In the genomic region with DNA sequence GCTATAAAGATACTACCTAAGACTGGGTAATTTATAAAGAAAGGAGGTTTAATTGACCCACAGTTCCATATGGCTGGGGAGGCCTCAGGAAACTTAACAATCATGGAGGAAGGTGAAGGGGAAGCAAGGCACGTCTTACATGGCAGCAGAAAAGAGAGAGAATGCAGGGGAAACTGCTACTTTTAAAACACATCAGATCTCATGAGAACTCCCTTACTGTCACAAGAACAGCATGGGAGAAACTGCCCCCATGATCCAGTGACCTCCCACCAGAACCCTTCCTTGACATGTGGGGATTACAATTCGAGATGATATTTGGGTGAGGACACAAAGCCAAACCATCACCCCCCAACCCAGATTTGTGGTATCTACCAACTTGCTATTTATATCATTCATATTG, we compare ENCODE assay signal across 6 cellular contexts. TPM values are rescaled to one million over a fixed set of nuclear protein-coding genes. Genes with fewer than 3 reads are reported as not detected.
"Had no signal": no experiment of that assay in that cellular context is flagged by ENCODE, and none has a peak within 500 bp of the region (broad histone marks: within the 10 kb centered on the region; RNA-seq: fewer than 3 reads in every experiment).

No MANE protein-coding gene starts in this region.

- ATAC-seq: GM12878 had no signal

- H3K4me3 ChIP-seq: GM12878 had no signal

- FAIRE-seq: G401.6, GM12878, GM12891, GM18507 had no signal

- DNase-seq: GDM1, GF-D8 had no signal

RNA-seq across cellular contexts. Expression of a gene that starts 13.9 kb away (rescaled TPM):
- total RNA-seq: GM12878 had no signal
- polyA plus RNA-seq: GM12878 had no signal
